2 cellular contexts compared by ENCODE assay signal in genomic region chr1:73824065-73824464, GRCh38.
A peak's percentile ranks its signal among the peaks of the same experiment; 100 is the strongest.
TF ChIP-seq lines count a peak whose summit lies in the region.

No MANE protein-coding gene starts in this region.

TF ChIP-seq in IMR-90, 13 proteins besides CTCF, POLR2A, EP300 and RAD21:
- TF ChIP-seq MAFK (IDR thresholded peaks at IDR 0.05; ENCODE audit: low read depth, low read length) (peak; percentile 79), RFX5 (IDR thresholded peaks at IDR 0.05; ENCODE audit: low read depth, low read length) (no peak)

TF ChIP-seq in H1, 55 proteins besides CTCF, POLR2A, EP300 and RAD21:
- TF ChIP-seq MAFK (IDR thresholded peaks at IDR 0.05; ENCODE audit: low read depth, low read length) (peak; percentile 29; the same call in 1 of the 2 replicates), RNF2 (IDR thresholded peaks at IDR 0.05; ENCODE audit: borderline replicate concordance, low read depth, low read length, missing control alignments, poor library complexity, severe bottlenecking) (no peak)
